14 cellular contexts compared by ENCODE assay signal in the genomic region with DNA sequence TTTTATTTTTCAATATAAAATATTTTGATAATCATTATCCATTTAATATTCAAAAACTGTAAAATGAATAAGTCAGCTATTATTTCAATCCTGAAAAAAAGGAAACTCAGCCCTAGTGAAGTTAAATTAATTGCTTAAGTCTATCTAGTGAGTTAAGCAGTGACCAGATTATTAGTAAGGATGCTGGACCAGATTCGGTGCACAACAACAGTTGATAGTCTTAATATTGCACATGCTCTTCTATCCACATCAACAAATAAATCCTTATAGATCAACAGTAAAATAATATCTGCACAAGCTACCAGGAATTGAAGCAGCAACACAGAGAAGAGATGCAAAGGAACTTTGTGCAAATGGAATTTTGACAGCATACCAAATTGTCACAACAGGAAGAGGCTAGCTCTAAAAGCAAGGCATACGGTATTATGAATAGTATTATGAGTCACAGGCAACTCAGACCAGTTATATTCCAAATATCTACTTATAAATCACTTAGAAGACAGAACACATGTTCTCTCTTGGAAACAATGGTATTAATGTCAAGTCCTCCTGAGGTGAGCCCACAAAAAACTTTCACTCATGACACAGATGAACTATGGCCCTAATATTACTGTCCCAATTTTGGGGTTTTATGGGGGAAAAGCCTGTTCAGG. TPM values are rescaled to one million over a fixed set of nuclear protein-coding genes. Genes with fewer than 3 reads are reported as not detected.
DNase-seq lines count a peak whose midpoint lies in the region; ATAC-seq, FAIRE-seq and TF ChIP-seq lines count a peak whose summit lies in the region.
"Had no signal": no experiment of that assay in that cellular context is flagged by ENCODE, and none has a peak within 500 bp of the region (broad histone marks: within the 10 kb centered on the region; RNA-seq: fewer than 3 reads in every experiment).

No MANE protein-coding gene starts in this region.

- H3K4me3 Mint-ChIP-seq in osteocyte (ENCODE audit: unreplicated experiment): no peak overlapping the region
- H3K4me3 Mint-ChIP-seq: activated T-cell treated with anti-CD3 and anti-CD28 coated beads, Interleukin-2, amount 50 U/mL, for 72 hours had no signal

- H4K20me1 ChIP-seq in PC-3 (ENCODE audit: low read length): no peaks in the 10 kb centered on the region
- H4K20me1 ChIP-seq in endothelial cell of umbilical vein (replicated peaks; ENCODE audit: control insufficient read depth, extremely low read depth, insufficient read depth, low read length): no peaks in the 10 kb centered on the region

- H3K36me3 Mint-ChIP-seq in osteocyte (ENCODE audit: unreplicated experiment): peaks cover 20% of the 10 kb centered on the region

- H3K36me3 ChIP-seq in PC-3 (ENCODE audit: low read depth, low read length): no peaks in the 10 kb centered on the region; the same call in 1 of the 2 replicates
- no peaks in the 10 kb centered on the region for H3K36me3 ChIP-seq in endothelial cell of umbilical vein (ENCODE audit: control insufficient read depth in 2 of 2, extremely low read depth in 1 of 2, insufficient read depth in 2 of 2, low read length in 2 of 2)
- H3K36me3 ChIP-seq: vagina had no signal

- POLR2A ChIA-PET in PC-3 (lab: Charles Lee; ENCODE audit: unreplicated experiment) (interaction anchor here (0.5 kb wide), 1 partner anchor 168 kb away, joined by 3 read pairs; no protein-coding TSS in a partner anchor), endothelial cell of umbilical vein (lab: Charles Lee) (no interaction called here)

- H2AFZ ChIP-seq in PC-3 (ENCODE audit: low read length): no peak overlapping the region
- H2AFZ ChIP-seq in endothelial cell of umbilical vein (ENCODE audit: low read depth, low read length): no peak overlapping the region

- H3K4me1 ChIP-seq in PC-3 (ENCODE audit: insufficient read depth, low read length): peaks cover 15% of the 10 kb centered on the region
- H3K4me1 ChIP-seq in endothelial cell of umbilical vein (ENCODE audit: control insufficient read depth, extremely low read depth, insufficient read depth, low read length): peaks cover 17% of the 10 kb centered on the region

- dilution Hi-C loops in endothelial cell of umbilical vein (cut with MboI; ENCODE audit: extremely low pct_ligation_motif_present, low sequenced_read_pairs): no loop called here

- no peaks in the 10 kb centered on the region for H3F3A ChIP-seq in PC-3 (ENCODE audit: low read length, unreplicated experiment)

- BruUV-seq in PC-3 (replicated peaks; lab: Mats Ljungman, UMichigan) (no TSS peak), endothelial cell of umbilical vein (replicated peaks; lab: Mats Ljungman, UMichigan) (no TSS peak)

- H3K9me3 ChIP-seq in PC-3 (ENCODE audit: low read length) (no peaks in the 10 kb centered on the region), endothelial cell of umbilical vein (replicated peaks; ENCODE audit: control insufficient read depth, insufficient read depth, low read length) (no peaks in the 10 kb centered on the region)
- H3K9me3 ChIP-seq: vagina had no signal

- CTCF ChIA-PET in PC-3 (lab: Charles Lee): no interaction called here
- CTCF ChIA-PET in endothelial cell of umbilical vein (lab: Charles Lee): interaction anchor here (0.7 to 3.2 kb wide), 9 partner anchors 9 to 219 kb away, joined by 3 to 22 read pairs (median 4); a partner anchor contains a TSS

- H3K4me3 ChIP-seq in PC-3 (ENCODE audit: low read length): no peak overlapping the region
- H3K4me3 ChIP-seq in endothelial cell of umbilical vein (replicated peaks in 1 of 3; ENCODE audit: insufficient read depth in 1 of 3, low read depth in 1 of 3, low read length in 3 of 3): no peak overlapping the region
- H3K4me3 ChIP-seq: skin epidermis, vagina had no signal

- peaks cover 9% of the 10 kb centered on the region for H3K4me1 Mint-ChIP-seq in osteocyte (ENCODE audit: unreplicated experiment)

- H3K4me2 ChIP-seq in PC-3 (ENCODE audit: low read length) (peak overlapping the region; percentile 47), endothelial cell of umbilical vein (ENCODE audit: insufficient read depth, low read length) (peak overlapping the region; percentile 51)

- H3K27ac ChIP-seq in PC-3 (ENCODE audit: low read length) (peak overlapping the region; percentile 37; the same call in 1 of the 2 replicates), endothelial cell of umbilical vein (ENCODE audit: insufficient read depth, low read depth, low read length) (peak overlapping the region; percentile 21)
- H3K27ac ChIP-seq: vagina had no signal

- no peak overlapping the region for H3K9ac ChIP-seq in PC-3 (ENCODE audit: low read length)
- H3K9ac ChIP-seq in endothelial cell of umbilical vein (replicated peaks; ENCODE audit: extremely low read depth, insufficient read depth, low read length): no peak overlapping the region

- DNase-seq in Daoy (ENCODE audit: low read depth) (peak; percentile 11), PC-3 (peak; percentile 66), endothelial cell of umbilical vein (ENCODE audit: low read depth, low spot score) (peak; percentile 74), osteocyte (ENCODE audit: extremely low spot score, unreplicated experiment) (no peak), amygdala (lab: John Stamatoyannopoulos, UW) (no peak)
- no peak for DNase-seq in stimulated activated CD4-positive, alpha-beta T cell treated with anti-CD3 and anti-CD28 coated beads, Interleukin-4, amount 100 ng/mL, for 4 hours
- DNase-seq: activated T-cell treated with anti-CD3 and anti-CD28 coated beads, Interleukin-2, amount 50 U/mL, for 72 hours; KG1; NCI-H345; RPMI8226 had no signal

- no peak for FAIRE-seq in endothelial cell of umbilical vein (lab: Jason Lieb, UNC)
- FAIRE-seq: colon had no signal

- no peaks in the 10 kb centered on the region for H3K27me3 Mint-ChIP-seq in osteocyte (ENCODE audit: unreplicated experiment)

- H3K27ac Mint-ChIP-seq in osteocyte (ENCODE audit: unreplicated experiment): peak overlapping the region; percentile 51
- H3K27ac Mint-ChIP-seq: activated T-cell treated with anti-CD3 and anti-CD28 coated beads, Interleukin-2, amount 50 U/mL, for 72 hours had no signal

- no peak for TF ChIP-seq POLR2A in endothelial cell of umbilical vein (IDR thresholded peaks at IDR 0.05; ENCODE audit: low read depth, low read length)

- H3K27me3 ChIP-seq in PC-3 (ENCODE audit: low read length) (no peaks in the 10 kb centered on the region), endothelial cell of umbilical vein (ENCODE audit: control insufficient read depth in 2 of 2, insufficient read depth in 2 of 2, low read length in 2 of 2) (no peaks in the 10 kb centered on the region)
- H3K27me3 ChIP-seq: vagina had no signal

- H3K9me1 ChIP-seq in endothelial cell of umbilical vein (replicated peaks; ENCODE audit: control insufficient read depth, extremely low read depth, insufficient read depth, low read length): no peaks in the 10 kb centered on the region

- intact Hi-C loops in PC-3 (cut with micrococcal nuclease) (no loop called here), endothelial cell of umbilical vein (cut with micrococcal nuclease) (no loop called here)

- H3K79me2 ChIP-seq in PC-3 (ENCODE audit: low read length) (no peaks in the 10 kb centered on the region), endothelial cell of umbilical vein (ENCODE audit: control insufficient read depth, insufficient read depth, low read length) (no peaks in the 10 kb centered on the region)

- H3K9me2 ChIP-seq in PC-3 (replicated peaks; ENCODE audit: low read length): no peaks in the 10 kb centered on the region

- peaks cover 9% of the 10 kb centered on the region for H3K9me3 Mint-ChIP-seq in osteocyte (ENCODE audit: unreplicated experiment)

- TF ChIP-seq CTCF in PC-3 (conservative IDR thresholded peaks at IDR 0.05; ENCODE audit: low read depth, low read length) (no peak), endothelial cell of umbilical vein (IDR thresholded peaks at IDR 0.05; ENCODE audit: extremely low read depth in 1 of 2, insufficient read depth in 1 of 2, low read depth in 1 of 2, low read length in 2 of 2) (no peak), osteocyte (IDR thresholded peaks at IDR 0.05) (no peak)

- peak; percentile 96 for ATAC-seq in PC-3
- ATAC-seq in HG02981 (IDR thresholded peaks at IDR 0.05; ENCODE audit: unreplicated experiment): no peak
- ATAC-seq: activated T-cell treated with anti-CD3 and anti-CD28 coated beads, Interleukin-2, amount 50 U/mL, for 72 hours had no signal

TF ChIP-seq in endothelial cell of umbilical vein, 7 proteins besides CTCF, POLR2A, EP300 and RAD21 (continues in another document):
- TF ChIP-seq JUN (IDR thresholded peaks at IDR 0.05; ENCODE audit: borderline replicate concordance, insufficient read depth, insufficient read length, low read depth) (peak; percentile 63), FOS (IDR thresholded peaks at IDR 0.05; ENCODE audit: borderline replicate concordance, insufficient read depth, low read length) (peak; percentile 74), POLR2AphosphoS5 (IDR thresholded peaks at IDR 0.05; ENCODE audit: insufficient read depth, low read depth, low read length) (no peak), EZH2 (IDR thresholded peaks at IDR 0.05; ENCODE audit: borderline replicate concordance, low read depth, low read length, severe bottlenecking) (no peak), MYC (IDR thresholded peaks at IDR 0.05; ENCODE audit: low read depth, low read length) (no peak)

RNA-seq across cellular contexts. Expression of a gene that starts 24.9 kb away (rescaled TPM):
- total RNA-seq in Daoy (2014; rRNA removed; shearing (Covaris generic)): 11.6 and 11.7 TPM in 2 replicates
- total RNA-seq in PC-3 (2014; rRNA removed) (11.3 and 11.4 TPM in 2 replicates), endothelial cell of umbilical vein (57.5 and 60.3 TPM in 2 replicates), osteocyte (60.2 and 67.5 TPM in 2 replicates)
- polyA plus RNA-seq in endothelial cell of umbilical vein: 8.6 and 10.8 TPM in 2 replicates
- polyA plus RNA-seq in endothelial cell of umbilical vein (2011; cell fraction: cytosol; rRNA removed): 7.6 TPM in 2 replicates
- polyA plus RNA-seq in endothelial cell of umbilical vein (2011; cell fraction: nucleus; rRNA removed): 37.7 and 42.1 TPM in 2 replicates
- polyA plus RNA-seq in endothelial cell of umbilical vein (2012): 17.6 and 21.9 TPM in 2 replicates
- polyA minus RNA-seq in endothelial cell of umbilical vein: 66.7 and 87.2 TPM in 2 replicates
- 16.4 TPM for polyA minus RNA-seq in endothelial cell of umbilical vein (2011; cell fraction: cytosol; rRNA and poly(A)+ RNA removed)
- polyA minus RNA-seq in endothelial cell of umbilical vein (2011; cell fraction: nucleus; rRNA and poly(A)+ RNA removed): 175 and 231 TPM in 2 replicates

RNA-seq across cellular contexts. Expression of a gene that starts 31.4 kb away (rescaled TPM):
- total RNA-seq in Daoy (2014; rRNA removed; shearing (Covaris generic)): not detected in 2 replicates
- 0.11 and 0.52 TPM in 2 replicates for total RNA-seq in PC-3 (2014; rRNA removed)
- 0.46 and 1.1 TPM in 2 replicates for total RNA-seq in endothelial cell of umbilical vein
- polyA plus RNA-seq in endothelial cell of umbilical vein: 0.10 and 0.33 TPM in 2 replicates
- 0.23 and 0.25 TPM in 2 replicates for polyA plus RNA-seq in endothelial cell of umbilical vein (2011; cell fraction: cytosol; rRNA removed)
- 0.64 and 0.80 TPM in 2 replicates for polyA plus RNA-seq in endothelial cell of umbilical vein (2011; cell fraction: nucleus; rRNA removed)
- polyA plus RNA-seq in endothelial cell of umbilical vein (2012): 0.25 and 0.37 TPM in 2 replicates
- polyA minus RNA-seq in endothelial cell of umbilical vein: 0.06 and 0.34 TPM in 2 replicates
- polyA minus RNA-seq in endothelial cell of umbilical vein (2011; cell fraction: cytosol; rRNA and poly(A)+ RNA removed): not detected
- 1.6 and 2.3 TPM in 2 replicates for polyA minus RNA-seq in endothelial cell of umbilical vein (2011; cell fraction: nucleus; rRNA and poly(A)+ RNA removed)
- total RNA-seq in osteocyte: not detected in 2 replicates
- total RNA-seq: vagina had no signal

Comparison
In these comparisons a context has a peak if more than half of its experiments do, and no peak if none do; other contexts are left out.
1. DNase-seq: peak in Daoy (single experiment), PC-3 (single experiment) and endothelial cell of umbilical vein (single experiment); none in osteocyte (single experiment), stimulated activated CD4-positive, alpha-beta T cell treated with anti-CD3 and anti-CD28 coated beads, Interleukin-4, amount 100 ng/mL, for 4 hours (0 of 2) and amygdala (0 of 56).